ENCODE assay signal across 1 cellular context in genomic region chr11:20668410-20668809, GRCh38.
TF ChIP-seq lines count a peak whose summit lies in the region.

No MANE protein-coding gene starts in this region.

TF ChIP-seq in neural cell, 6 proteins besides CTCF, POLR2A, EP300 and RAD21:
- no peak for TF ChIP-seq REST (IDR thresholded peaks at IDR 0.05; ENCODE audit: borderline replicate concordance)
- no peak for TF ChIP-seq EZH2 (IDR thresholded peaks at IDR 0.05; ENCODE audit: borderline replicate concordance, insufficient read depth, low read length, poor library complexity, severe bottlenecking)
TF ChIP-seq in neural cell: peak in this region for 0.
